In genomic region chr12:116559330-116560080, GRCh38 we compare ENCODE assay signal across 1 cellular context.
TF ChIP-seq lines count a peak whose summit lies in the region.

MAP1LC3B2 (plus strand) TSS chr12:116559381; CDS start chr12:116575943, 16,562 bp downstream.

TF ChIP-seq in HepG2, 621 proteins besides CTCF, POLR2A, EP300 and RAD21 (continued from another document and continues in another):
- no peak for TF ChIP-seq GMEB2 (CRISPR knock-in tag; IDR thresholded peaks at IDR 0.05; ENCODE audit: low read depth)
- no peak for TF ChIP-seq NFRKB (IDR thresholded peaks at IDR 0.05)
- TF ChIP-seq YY1 (IDR thresholded peaks at IDR 0.05; ENCODE audit: insufficient read depth, insufficient replicate concordance, low read depth, low read length): no peak
- TF ChIP-seq ZNF121 (CRISPR knock-in tag; IDR thresholded peaks at IDR 0.05): no peak
- TF ChIP-seq ZNF207 (IDR thresholded peaks at IDR 0.05; ENCODE audit: borderline replicate concordance): no peak
- no peak for TF ChIP-seq ZSCAN22 (CRISPR knock-in tag; IDR thresholded peaks at IDR 0.05)
- TF ChIP-seq MED1 (CRISPR knock-in tag; IDR thresholded peaks at IDR 0.05): no peak
- TF ChIP-seq ZNF431 (CRISPR knock-in tag; IDR thresholded peaks at IDR 0.05; ENCODE audit: borderline replicate concordance, low read depth): no peak
- no peak for TF ChIP-seq ZNF282 (IDR thresholded peaks at IDR 0.05; ENCODE audit: partially characterized antibody)
- TF ChIP-seq MXI1 (IDR thresholded peaks at IDR 0.05; ENCODE audit: borderline replicate concordance, low read depth, low read length): no peak
- TF ChIP-seq IRX3 (CRISPR knock-in tag; IDR thresholded peaks at IDR 0.05; ENCODE audit: borderline replicate concordance, low read depth): no peak
- no peak for TF ChIP-seq MATR3 (CRISPR knock-in tag; IDR thresholded peaks at IDR 0.05)
- no peak for TF ChIP-seq CBX5 (CRISPR knock-in tag; IDR thresholded peaks at IDR 0.05; ENCODE audit: borderline replicate concordance)
- TF ChIP-seq ZNF33A (CRISPR knock-in tag; IDR thresholded peaks at IDR 0.05; ENCODE audit: borderline replicate concordance): no peak
- no peak for TF ChIP-seq ZNF619 (CRISPR knock-in tag; IDR thresholded peaks at IDR 0.05)
- no peak for TF ChIP-seq MYC (CRISPR knock-in tag; IDR thresholded peaks at IDR 0.05; ENCODE audit: borderline replicate concordance)
- TF ChIP-seq, protein P1, sequence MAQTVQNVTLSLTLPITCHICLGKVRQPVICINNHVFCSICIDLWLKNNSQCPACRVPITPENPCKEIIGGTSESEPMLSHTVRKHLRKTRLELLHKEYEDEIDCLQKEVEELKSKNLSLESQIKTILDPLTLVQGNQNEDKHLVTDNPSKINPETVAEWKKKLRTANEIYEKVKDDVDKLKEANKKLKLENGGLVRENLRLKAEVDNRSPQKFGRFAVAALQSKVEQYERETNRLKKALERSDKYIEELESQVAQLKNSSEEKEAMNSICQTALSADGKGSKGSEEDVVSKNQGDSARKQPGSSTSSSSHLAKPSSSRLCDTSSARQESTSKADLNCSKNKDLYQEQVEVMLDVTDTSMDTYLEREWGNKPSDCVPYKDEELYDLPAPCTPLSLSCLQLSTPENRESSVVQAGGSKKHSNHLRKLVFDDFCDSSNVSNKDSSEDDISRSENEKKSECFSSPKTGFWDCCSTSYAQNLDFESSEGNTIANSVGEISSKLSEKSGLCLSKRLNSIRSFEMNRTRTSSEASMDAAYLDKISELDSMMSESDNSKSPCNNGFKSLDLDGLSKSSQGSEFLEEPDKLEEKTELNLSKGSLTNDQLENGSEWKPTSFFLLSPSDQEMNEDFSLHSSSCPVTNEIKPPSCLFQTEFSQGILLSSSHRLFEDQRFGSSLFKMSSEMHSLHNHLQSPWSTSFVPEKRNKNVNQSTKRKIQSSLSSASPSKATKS (CRISPR knock-in tag; IDR thresholded peaks at IDR 0.05): no peak
- TF ChIP-seq, protein P2, sequence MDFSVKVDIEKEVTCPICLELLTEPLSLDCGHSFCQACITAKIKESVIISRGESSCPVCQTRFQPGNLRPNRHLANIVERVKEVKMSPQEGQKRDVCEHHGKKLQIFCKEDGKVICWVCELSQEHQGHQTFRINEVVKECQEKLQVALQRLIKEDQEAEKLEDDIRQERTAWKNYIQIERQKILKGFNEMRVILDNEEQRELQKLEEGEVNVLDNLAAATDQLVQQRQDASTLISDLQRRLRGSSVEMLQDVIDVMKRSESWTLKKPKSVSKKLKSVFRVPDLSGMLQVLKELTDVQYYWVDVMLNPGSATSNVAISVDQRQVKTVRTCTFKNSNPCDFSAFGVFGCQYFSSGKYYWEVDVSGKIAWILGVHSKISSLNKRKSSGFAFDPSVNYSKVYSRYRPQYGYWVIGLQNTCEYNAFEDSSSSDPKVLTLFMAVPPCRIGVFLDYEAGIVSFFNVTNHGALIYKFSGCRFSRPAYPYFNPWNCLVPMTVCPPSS (IDR thresholded peaks at IDR 0.05): no peak
- TF ChIP-seq, protein P3, sequence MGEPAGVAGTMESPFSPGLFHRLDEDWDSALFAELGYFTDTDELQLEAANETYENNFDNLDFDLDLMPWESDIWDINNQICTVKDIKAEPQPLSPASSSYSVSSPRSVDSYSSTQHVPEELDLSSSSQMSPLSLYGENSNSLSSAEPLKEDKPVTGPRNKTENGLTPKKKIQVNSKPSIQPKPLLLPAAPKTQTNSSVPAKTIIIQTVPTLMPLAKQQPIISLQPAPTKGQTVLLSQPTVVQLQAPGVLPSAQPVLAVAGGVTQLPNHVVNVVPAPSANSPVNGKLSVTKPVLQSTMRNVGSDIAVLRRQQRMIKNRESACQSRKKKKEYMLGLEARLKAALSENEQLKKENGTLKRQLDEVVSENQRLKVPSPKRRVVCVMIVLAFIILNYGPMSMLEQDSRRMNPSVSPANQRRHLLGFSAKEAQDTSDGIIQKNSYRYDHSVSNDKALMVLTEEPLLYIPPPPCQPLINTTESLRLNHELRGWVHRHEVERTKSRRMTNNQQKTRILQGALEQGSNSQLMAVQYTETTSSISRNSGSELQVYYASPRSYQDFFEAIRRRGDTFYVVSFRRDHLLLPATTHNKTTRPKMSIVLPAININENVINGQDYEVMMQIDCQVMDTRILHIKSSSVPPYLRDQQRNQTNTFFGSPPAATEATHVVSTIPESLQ (CRISPR knock-in tag; conservative IDR thresholded peaks at IDR 0.05): no peak
- TF ChIP-seq HBP1 (CRISPR knock-in tag; IDR thresholded peaks at IDR 0.05; ENCODE audit: low read depth): no peak
- no peak for TF ChIP-seq HDAC6 (IDR thresholded peaks at IDR 0.05; ENCODE audit: low read depth, low read length)
- TF ChIP-seq ZNF382 (CRISPR knock-in tag; IDR thresholded peaks at IDR 0.05; ENCODE audit: borderline replicate concordance): no peak
- no peak for TF ChIP-seq CHD2 (IDR thresholded peaks at IDR 0.05; ENCODE audit: low read depth, low read length)
- TF ChIP-seq SIN3B (IDR thresholded peaks at IDR 0.05; ENCODE audit: low read length): no peak
- peak; percentile 66 for TF ChIP-seq PAXIP1 (CRISPR knock-in tag; conservative IDR thresholded peaks at IDR 0.05)
- TF ChIP-seq, protein P4, sequence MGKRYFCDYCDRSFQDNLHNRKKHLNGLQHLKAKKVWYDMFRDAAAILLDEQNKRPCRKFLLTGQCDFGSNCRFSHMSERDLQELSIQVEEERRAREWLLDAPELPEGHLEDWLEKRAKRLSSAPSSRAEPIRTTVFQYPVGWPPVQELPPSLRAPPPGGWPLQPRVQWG (CRISPR knock-in tag; IDR thresholded peaks at IDR 0.05; ENCODE audit: borderline replicate concordance, low read depth): no peak
- TF ChIP-seq, protein P5, sequence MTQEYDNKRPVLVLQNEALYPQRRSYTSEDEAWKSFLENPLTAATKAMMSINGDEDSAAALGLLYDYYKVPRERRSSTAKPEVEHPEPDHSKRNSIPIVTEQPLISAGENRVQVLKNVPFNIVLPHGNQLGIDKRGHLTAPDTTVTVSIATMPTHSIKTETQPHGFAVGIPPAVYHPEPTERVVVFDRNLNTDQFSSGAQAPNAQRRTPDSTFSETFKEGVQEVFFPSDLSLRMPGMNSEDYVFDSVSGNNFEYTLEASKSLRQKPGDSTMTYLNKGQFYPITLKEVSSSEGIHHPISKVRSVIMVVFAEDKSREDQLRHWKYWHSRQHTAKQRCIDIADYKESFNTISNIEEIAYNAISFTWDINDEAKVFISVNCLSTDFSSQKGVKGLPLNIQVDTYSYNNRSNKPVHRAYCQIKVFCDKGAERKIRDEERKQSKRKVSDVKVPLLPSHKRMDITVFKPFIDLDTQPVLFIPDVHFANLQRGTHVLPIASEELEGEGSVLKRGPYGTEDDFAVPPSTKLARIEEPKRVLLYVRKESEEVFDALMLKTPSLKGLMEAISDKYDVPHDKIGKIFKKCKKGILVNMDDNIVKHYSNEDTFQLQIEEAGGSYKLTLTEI (CRISPR knock-in tag; conservative IDR thresholded peaks at IDR 0.05): no peak
- TF ChIP-seq CEBPZ (IDR thresholded peaks at IDR 0.05; ENCODE audit: low read length): no peak
- TF ChIP-seq ARID2 (CRISPR knock-in tag; IDR thresholded peaks at IDR 0.05; ENCODE audit: borderline replicate concordance): no peak
- TF ChIP-seq STAT5B (CRISPR knock-in tag; IDR thresholded peaks at IDR 0.05): no peak
- TF ChIP-seq KLF9 (CRISPR knock-in tag; IDR thresholded peaks at IDR 0.05; ENCODE audit: low read depth): no peak
- TF ChIP-seq KAT2B (IDR thresholded peaks at IDR 0.05; ENCODE audit: borderline replicate concordance, low read depth, low read length): no peak
- no peak for TF ChIP-seq SOX6 (IDR thresholded peaks at IDR 0.05)
- TF ChIP-seq SOX6 (CRISPR knock-in tag; IDR thresholded peaks at IDR 0.05): no peak
- no peak for TF ChIP-seq AFF4 (CRISPR knock-in tag; IDR thresholded peaks at IDR 0.05)
- TF ChIP-seq ZNF264 (CRISPR knock-in tag; IDR thresholded peaks at IDR 0.05): no peak
- TF ChIP-seq THAP11 (CRISPR knock-in tag; IDR thresholded peaks at IDR 0.05): no peak
- no peak for TF ChIP-seq ZNF674 (CRISPR knock-in tag; IDR thresholded peaks at IDR 0.05; ENCODE audit: low read depth)
